ENCODE assay signal across 12 cellular contexts in the genomic region with DNA sequence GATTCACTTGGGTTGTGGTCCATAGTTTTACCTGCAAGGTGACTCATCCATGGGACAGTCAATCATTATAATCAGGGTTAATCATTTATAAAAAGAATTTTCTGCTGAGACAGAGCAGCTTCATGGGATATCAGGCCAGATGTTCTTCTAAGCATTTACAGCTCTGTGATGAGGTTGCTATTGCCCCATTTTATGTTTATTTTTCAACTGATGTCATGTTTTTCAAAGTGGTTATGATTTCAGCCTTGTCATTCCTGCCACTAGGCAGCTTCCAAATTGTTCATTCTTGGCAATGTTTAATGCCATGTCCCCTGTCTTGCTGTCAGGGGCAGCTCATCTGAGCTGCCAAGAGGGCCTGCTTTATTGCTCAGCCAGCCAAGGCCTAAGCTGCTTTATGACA. TPM values are rescaled to one million over a fixed set of nuclear protein-coding genes. Genes with fewer than 3 reads are reported as not detected.
DNase-seq lines count a peak whose midpoint lies in the region; ATAC-seq, FAIRE-seq and TF ChIP-seq lines count a peak whose summit lies in the region.
"Had no signal": no experiment of that assay in that cellular context is flagged by ENCODE, and none has a peak within 500 bp of the region (broad histone marks: within the 10 kb centered on the region; RNA-seq: fewer than 3 reads in every experiment).

No MANE protein-coding gene starts in this region.

- CTCF ChIA-PET in HEK293T (lab: Yijun Ruan, JAX) = interaction anchor here (1.6 kb wide), 1 partner anchor 15 kb away, joined by 6 read pairs; no protein-coding TSS in a partner anchor

- no peak overlapping the region for H3K4me3 Mint-ChIP-seq in HFFc6
- no peak overlapping the region for H3K4me3 Mint-ChIP-seq in H9
- H3K4me3 Mint-ChIP-seq: activated B cell treated with CpG ODN at 0.5 μM for 24 hours; stimulated activated memory B cell treated with anti-CD40 and anti-IgM and Interleukin-4, amounts not matched to agents 10 μg/mL and 1 μg/mL and 100 μg/mL, for 72 hours had no signal

- H3K27me3 ChIP-seq in bronchial epithelial cell (ENCODE audit: control insufficient read depth, insufficient read depth, low read length) (no peaks in the 10 kb centered on the region), thoracic aorta (replicated peaks; ENCODE audit: insufficient read depth) (no peaks in the 10 kb centered on the region), H9 (ENCODE audit: insufficient read depth, low read length) (no peaks in the 10 kb centered on the region)

- H3K4me2 ChIP-seq in H9 (ENCODE audit: insufficient read depth, insufficient read length, low read length) = no peak overlapping the region

- H2BK5ac ChIP-seq in H9 (ENCODE audit: insufficient read length, low read length) = no peak overlapping the region

- no peaks in the 10 kb centered on the region for H4K20me1 ChIP-seq in H9 (ENCODE audit: control insufficient read depth, insufficient read depth, insufficient read length)

- H3K9me3 ChIP-seq in thoracic aorta (no peaks in the 10 kb centered on the region), H9 (ENCODE audit: control insufficient read depth, low read depth, low read length) (no peaks in the 10 kb centered on the region)

- no peak overlapping the region for H3K18ac ChIP-seq in H9 (ENCODE audit: insufficient read length, low read depth, low read length)

- H3K4ac ChIP-seq in H9 (ENCODE audit: low read depth, low read length) = no peak overlapping the region

- TF ChIP-seq CTCF in HFFc6 (IDR thresholded peaks at IDR 0.05) (peak; percentile 62), bronchial epithelial cell (IDR thresholded peaks at IDR 0.05; ENCODE audit: insufficient read depth, low read length, severe bottlenecking) (peak; percentile 42), thoracic aorta (IDR thresholded peaks at IDR 0.05) (peak; percentile 42), H9 (conservative IDR thresholded peaks at IDR 0.05) (no peak)

- no peak overlapping the region for H4K91ac ChIP-seq in H9 (ENCODE audit: insufficient read length, low read depth, low read length)

- peaks cover 13% of the 10 kb centered on the region for H3K9me3 Mint-ChIP-seq in HFFc6
- H3K9me3 Mint-ChIP-seq in H9 = peaks cover 6 to 10% of the 10 kb centered on the region in 2 experiments

- no peak overlapping the region for H2AFZ ChIP-seq in H9 (ENCODE audit: low read length)

- POLR2A ChIA-PET in HEK293T (lab: Yijun Ruan, JAX) = interaction anchor here (2.6 kb wide), 1 partner anchor 85 kb away, joined by 6 read pairs; a partner anchor contains a TSS

- no peaks in the 10 kb centered on the region for H3K27me3 Mint-ChIP-seq in HFFc6 (ENCODE audit: insufficient read depth)
- no peaks in the 10 kb centered on the region for H3K27me3 Mint-ChIP-seq in H9 (ENCODE audit: low read depth)
- H3K27me3 Mint-ChIP-seq: activated B cell treated with CpG ODN at 0.5 μM for 24 hours; stimulated activated memory B cell treated with anti-CD40 and anti-IgM and Interleukin-4, amounts not matched to agents 10 μg/mL and 1 μg/mL and 100 μg/mL, for 72 hours had no signal

- peaks cover 1 to 20% of the 10 kb centered on the region in 2 donors for H3K4me1 ChIP-seq in thoracic aorta (ENCODE audit: control insufficient read depth in 1 of 2, low read depth in 2 of 2)
- no peaks in the 10 kb centered on the region; the same call in 1 of the 2 replicates for H3K4me1 ChIP-seq in H9 (ENCODE audit: insufficient read depth, low read length)

- H3T11ph ChIP-seq in H9 (ENCODE audit: low read length) = no peak overlapping the region

- no peak overlapping the region for H3K23ac ChIP-seq in H9 (ENCODE audit: insufficient read length, low read depth, low read length)

- peak; percentile 41 for DNase-seq in HFFc6
- peak; percentile 50 for DNase-seq in bronchial epithelial cell (ENCODE audit: low read depth)
- DNase-seq in thoracic aorta (ENCODE audit: low spot score) = no peak
- no peak for DNase-seq in SW 1271 (lab: John Stamatoyannopoulos, UW)
- no peak for DNase-seq in H9
- no peak for DNase-seq in HEK293T (ENCODE audit: extremely low spot score)
- DNase-seq: activated B cell treated with CpG ODN at 0.5 μM for 24 hours, activated gamma-delta T cell, GF-D8, NCI-H1417 had no signal

- no peak for ATAC-seq in thoracic aorta (ENCODE audit: insufficient number of reproducible peaks, low FRiP score, low read depth)
- ATAC-seq: stimulated activated memory B cell treated with anti-CD40 and anti-IgM and Interleukin-4, amounts not matched to agents 10 μg/mL and 1 μg/mL and 100 μg/mL, for 72 hours had no signal

- H3K4me1 Mint-ChIP-seq in HFFc6 (ENCODE audit: low read depth) (peaks cover 21% of the 10 kb centered on the region), H9 (peaks cover 0 to 3% of the 10 kb centered on the region in 2 experiments; a peak in 1 of 4 replicates)

- H3K27ac ChIP-seq in thoracic aorta (peak overlapping the region; percentile 1 to 50), H9 (ENCODE audit: insufficient read length, low read depth, low read length) (no peak overlapping the region)

- H3K9ac ChIP-seq in H9 (ENCODE audit: extremely low read depth, insufficient read length, low read length) = no peak overlapping the region

- no peaks in the 10 kb centered on the region for H3K79me2 ChIP-seq in H9 (ENCODE audit: insufficient read depth, low read length)

- H2BK12ac ChIP-seq in H9 (ENCODE audit: insufficient read length, low read depth, low read length) = no peak overlapping the region

- no peaks in the 10 kb centered on the region for H3K36me3 ChIP-seq in bronchial epithelial cell (ENCODE audit: control insufficient read depth, insufficient read depth, low read length)
- no peaks in the 10 kb centered on the region for H3K36me3 ChIP-seq in thoracic aorta

- no peak overlapping the region for H2BK120ac ChIP-seq in H9 (ENCODE audit: low read depth, low read length, poor library complexity, severe bottlenecking)

- H3K4me3 ChIP-seq in bronchial epithelial cell (ENCODE audit: low read depth, low read length) = no peak overlapping the region
- no peak overlapping the region for H3K4me3 ChIP-seq in thoracic aorta

- H3K23me2 ChIP-seq in H9 (ENCODE audit: insufficient read length, low read depth, low read length, poor library complexity, severe bottlenecking) = no peaks in the 10 kb centered on the region

- no peak overlapping the region for H3K14ac ChIP-seq in H9 (ENCODE audit: insufficient read depth, low read length)

- H2AK5ac ChIP-seq in H9 (ENCODE audit: insufficient read length, low read length) = no peak overlapping the region

- no peaks in the 10 kb centered on the region for H3K79me1 ChIP-seq in H9 (ENCODE audit: insufficient read depth, low read depth, low read length, poor library complexity, severe bottlenecking)

- H2BK20ac ChIP-seq in H9 (ENCODE audit: low read depth, low read length, poor library complexity, severe bottlenecking) = no peak overlapping the region

- FAIRE-seq in bronchial epithelial cell (lab: Jason Lieb, UNC) = no peak
- peak; percentile 99 for FAIRE-seq in islet of Langerhans (lab: Jason Lieb, UNC)

- H3K27ac Mint-ChIP-seq in HFFc6 (no peak overlapping the region; the same call in 1 of the 2 replicates), H9 (no peak overlapping the region)
- H3K27ac Mint-ChIP-seq: activated B cell treated with CpG ODN at 0.5 μM for 24 hours; stimulated activated memory B cell treated with anti-CD40 and anti-IgM and Interleukin-4, amounts not matched to agents 10 μg/mL and 1 μg/mL and 100 μg/mL, for 72 hours had no signal

- no peak overlapping the region for H4K5ac ChIP-seq in H9 (ENCODE audit: insufficient read length, low read depth, low read length)

- H3K56ac ChIP-seq in H9 (ENCODE audit: insufficient read length, low read depth, low read length) = no peak overlapping the region

- no peak overlapping the region for H2BK15ac ChIP-seq in H9 (ENCODE audit: low read depth, low read length)

- H4K8ac ChIP-seq in H9 (replicated peaks; ENCODE audit: insufficient read length, low read depth, low read length) = no peak overlapping the region

- H3K36me3 Mint-ChIP-seq in HFFc6 (ENCODE audit: low read depth) = peaks cover 12% of the 10 kb centered on the region
- H3K36me3 Mint-ChIP-seq in H9 (ENCODE audit: insufficient read depth in 1 of 3, low read depth in 3 of 3) = peaks cover 0 to 4% (median 0%) of the 10 kb centered on the region in 3 experiments; a peak in 2 of 7 replicates

TF ChIP-seq in HEK293T, 16 proteins besides CTCF, POLR2A, EP300 and RAD21:
- TF ChIP-seq CTBP1 (IDR thresholded peaks at IDR 0.05; ENCODE audit: borderline replicate concordance) (no peak), FOXK2 (IDR thresholded peaks at IDR 0.05) (no peak), L3MBTL2 (conservative IDR thresholded peaks at IDR 0.05) (no peak), BHLHE40 (IDR thresholded peaks at IDR 0.05; ENCODE audit: borderline replicate concordance) (no peak), TARDBP (IDR thresholded peaks at IDR 0.05) (no peak), ARNT (IDR thresholded peaks at IDR 0.05) (no peak), HDGF (IDR thresholded peaks at IDR 0.05; ENCODE audit: borderline replicate concordance) (no peak), LEF1 (IDR thresholded peaks at IDR 0.05; ENCODE audit: borderline replicate concordance) (no peak), ZNF384 (IDR thresholded peaks at IDR 0.05) (no peak), NFRKB (IDR thresholded peaks at IDR 0.05) (no peak), ELF4 (IDR thresholded peaks at IDR 0.05) (no peak), SUZ12 (IDR thresholded peaks at IDR 0.05) (no peak), FOXM1 (IDR thresholded peaks at IDR 0.05; ENCODE audit: borderline replicate concordance) (no peak)
- TF ChIP-seq, protein P1, sequence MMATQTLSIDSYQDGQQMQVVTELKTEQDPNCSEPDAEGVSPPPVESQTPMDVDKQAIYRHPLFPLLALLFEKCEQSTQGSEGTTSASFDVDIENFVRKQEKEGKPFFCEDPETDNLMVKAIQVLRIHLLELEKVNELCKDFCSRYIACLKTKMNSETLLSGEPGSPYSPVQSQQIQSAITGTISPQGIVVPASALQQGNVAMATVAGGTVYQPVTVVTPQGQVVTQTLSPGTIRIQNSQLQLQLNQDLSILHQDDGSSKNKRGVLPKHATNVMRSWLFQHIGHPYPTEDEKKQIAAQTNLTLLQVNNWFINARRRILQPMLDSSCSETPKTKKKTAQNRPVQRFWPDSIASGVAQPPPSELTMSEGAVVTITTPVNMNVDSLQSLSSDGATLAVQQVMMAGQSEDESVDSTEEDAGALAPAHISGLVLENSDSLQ (IDR thresholded peaks at IDR 0.05) = no peak

RNA-seq across cellular contexts. Expression of a gene that starts 35.9 kb away (rescaled TPM):
- total RNA-seq in HFFc6 (2021; fragmentation: NEBNext Ultra II Directional; extraction: Animal tissue kit (Norgen Biotek cat#: 25700)) = 10 to 100 TPM; 24.0 to 29.0 (median 26.4) TPM
- total RNA-seq in bronchial epithelial cell (19.5 and 32.9 TPM in 2 replicates), thoracic aorta (10 to 100 TPM; 37.4 to 39.7 TPM), H9 (2021) (65.8 TPM in 2 replicates)

Comparison
In these comparisons a context has a peak if more than half of its experiments do, and no peak if none do; other contexts are left out.
1. DNase-seq: peak in HFFc6 (single experiment) and bronchial epithelial cell (single experiment); none in thoracic aorta (single experiment), SW 1271 (0 of 2), H9 (single experiment) and HEK293T (single experiment).